Comparison of ENCODE assay signal across 14 cellular contexts in the genomic region with DNA sequence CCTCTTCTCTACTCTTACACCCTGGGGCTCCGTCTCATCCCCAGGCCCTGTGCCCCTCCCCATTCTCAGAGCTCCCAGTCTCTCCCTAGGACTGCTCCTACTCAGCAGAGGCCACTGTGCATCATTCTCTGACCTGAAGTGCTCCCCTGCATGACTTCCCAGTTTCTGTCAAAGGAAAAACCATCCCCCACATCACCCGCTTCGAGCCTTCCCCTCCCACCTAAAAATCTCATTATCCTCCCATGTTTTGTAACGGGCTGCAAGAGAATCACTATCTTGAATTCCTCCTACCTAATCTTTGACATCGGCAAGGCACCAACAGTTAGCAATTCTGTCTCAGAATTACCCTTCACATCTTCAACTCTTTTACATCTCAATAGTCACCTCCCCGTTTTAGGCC.
A peak's percentile ranks its signal among the peaks of the same experiment; 100 is the strongest.
DNase-seq lines count a peak whose midpoint lies in the region; ATAC-seq and TF ChIP-seq lines count a peak whose summit lies in the region.
"Had no signal": no experiment of that assay in that cellular context is flagged by ENCODE, and none has a peak within 500 bp of the region (broad histone marks: within the 10 kb centered on the region; RNA-seq: fewer than 3 reads in every experiment).

No MANE protein-coding gene starts in this region.

- TF ChIP-seq CTCF in nephron progenitor cell (IDR thresholded peaks at IDR 0.05), result no peak

- no peak overlapping the region for H3K4me3 Mint-ChIP-seq in nephron progenitor cell
- H3K4me3 Mint-ChIP-seq: CD14-positive monocyte; CD4-positive, alpha-beta memory T cell had no signal

- no peaks in the 10 kb centered on the region for H3K27me3 Mint-ChIP-seq in nephron progenitor cell (ENCODE audit: low read depth, poor library complexity)
- H3K27me3 Mint-ChIP-seq: CD4-positive, alpha-beta memory T cell had no signal

- DNase-seq in H7 (peak; percentile 31), iPS-NIHi11 (ENCODE audit: low spot score) (peak; percentile 14), nephron progenitor cell (no peak), NCI-H2107 treated with DMSO at 0.1 percent for 48 hours (lab: John Stamatoyannopoulos, UW; ENCODE audit: unreplicated experiment) (no peak), DMS153 (lab: John Stamatoyannopoulos, UW) (no peak), pons (ENCODE audit: low spot score) (no peak)
- DNase-seq: 8988T; CD4-positive, alpha-beta memory T cell; DMS79 treated with DMSO at 0.1 percent for 48 hours; GF-D8; HCEC 1CT had no signal

- peak overlapping the region; percentile 46 for H3K27ac Mint-ChIP-seq in nephron progenitor cell
- H3K27ac Mint-ChIP-seq: CD14-positive monocyte; CD4-positive, alpha-beta memory T cell had no signal

- H3K36me3 Mint-ChIP-seq in nephron progenitor cell (ENCODE audit: low read depth), result no peaks in the 10 kb centered on the region
- H3K36me3 Mint-ChIP-seq: CD14-positive monocyte had no signal

- ATAC-seq in HG03045 (IDR thresholded peaks at IDR 0.05; ENCODE audit: unreplicated experiment), result no peak

- no peaks in the 10 kb centered on the region for H3K9me3 Mint-ChIP-seq in nephron progenitor cell

- H3K27me3 ChIP-seq in H7 (ENCODE audit: control insufficient read depth, insufficient read depth, low read length), result no peaks in the 10 kb centered on the region
- H3K27me3 ChIP-seq: BLaER1 had no signal

- no peak overlapping the region for H3K4me3 ChIP-seq in H7 (ENCODE audit: insufficient read depth, low read depth, low read length)
- H3K4me3 ChIP-seq: BLaER1 had no signal

- no peaks in the 10 kb centered on the region for H3K36me3 ChIP-seq in H7 (replicated peaks; ENCODE audit: control insufficient read depth, insufficient read depth, low read length)
- H3K36me3 ChIP-seq: BLaER1 had no signal

- peaks cover 23% of the 10 kb centered on the region for H3K4me1 Mint-ChIP-seq in nephron progenitor cell
- H3K4me1 Mint-ChIP-seq: CD14-positive monocyte; CD4-positive, alpha-beta memory T cell had no signal

Comparison
In these comparisons a context has a peak if more than half of its experiments do, and no peak if none do; other contexts are left out.
1. DNase-seq: peak in H7 (single experiment) and iPS-NIHi11 (single experiment); none in nephron progenitor cell (single experiment), NCI-H2107 treated with DMSO at 0.1 percent for 48 hours (single experiment), DMS153 (single experiment) and pons (single experiment).